ENCODE assay signal across 15 cellular contexts in the genomic region with DNA sequence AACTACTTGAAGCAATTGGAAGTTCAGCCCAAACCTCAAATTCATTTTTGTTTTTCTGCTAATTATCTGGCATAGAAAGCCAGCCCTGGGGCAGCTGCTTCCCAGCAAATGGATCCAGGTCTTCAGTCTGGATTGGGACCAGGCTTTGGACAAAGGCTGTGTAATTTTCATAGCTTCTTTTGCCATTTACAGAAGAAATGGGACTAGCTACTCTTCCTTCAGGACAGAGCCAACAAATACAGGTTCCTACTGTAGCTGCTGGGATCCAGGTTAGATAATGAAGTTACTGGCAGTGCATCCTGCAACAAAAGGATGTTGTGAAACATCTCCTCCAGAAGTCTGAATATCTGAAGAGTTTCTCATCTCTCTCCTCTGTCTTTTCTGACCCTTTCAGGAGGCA.
A peak's percentile ranks its signal among the peaks of the same experiment; 100 is the strongest.
DNase-seq lines count a peak whose midpoint lies in the region; ATAC-seq, FAIRE-seq and TF ChIP-seq lines count a peak whose summit lies in the region.
"Had no signal": no experiment of that assay in that cellular context is flagged by ENCODE, and none has a peak within 500 bp of the region (broad histone marks: within the 10 kb centered on the region; RNA-seq: fewer than 3 reads in every experiment).

No MANE protein-coding gene starts in this region.

- intact Hi-C loops in uterus (cut with DNase I; ENCODE audit: low total_unique reads), result no loop called here

- H3K9me3 ChIP-seq in uterus, result no peaks in the 10 kb centered on the region
- H3K9me3 ChIP-seq: testis had no signal

- DNase-seq in NOMO-1 treated with DMSO at 0.1 percent for 48 hours (lab: John Stamatoyannopoulos, UW; ENCODE audit: unreplicated experiment) (peak; percentile 2), NOMO-1 treated with dmso at 0.1 percent for 144 hours (lab: John Stamatoyannopoulos, UW; ENCODE audit: unreplicated experiment) (no peak), bronchial epithelial cell (ENCODE audit: low read depth) (peak; percentile 83), uterus (no peak), DMS153 treated with DMSO at 0.1 percent for 48 hours (lab: John Stamatoyannopoulos, UW; ENCODE audit: unreplicated experiment) (no peak)
- DNase-seq: activated effector memory CD4-positive, alpha-beta T cell treated with anti-CD3 and anti-CD28 coated beads, Interleukin-2, amount 50 U/mL, for 16 hours; Calu3; central memory CD4-positive, alpha-beta T cell; NCI-H2171; T-helper 2 cell; testis had no signal

- H3K36me3 ChIP-seq in bronchial epithelial cell (ENCODE audit: control insufficient read depth, insufficient read depth, low read length) (no peaks in the 10 kb centered on the region), uterus (no peaks in the 10 kb centered on the region)

- no peak for ATAC-seq in GM21528 (IDR thresholded peaks at IDR 0.05; ENCODE audit: low FRiP score, unreplicated experiment)
- ATAC-seq in GM21381 (IDR thresholded peaks at IDR 0.05; ENCODE audit: unreplicated experiment), result no peak

- H3K27ac ChIP-seq in layer of hippocampus (ENCODE audit: low read depth, low read length), result peak overlapping the region; percentile 43
- H3K27ac ChIP-seq in uterus, result peak overlapping the region; percentile 55 to 59
- H3K27ac ChIP-seq: testis had no signal

- FAIRE-seq in bronchial epithelial cell (lab: Jason Lieb, UNC), result no peak
- FAIRE-seq: A204.1 had no signal

- H3K4me1 ChIP-seq in uterus, result no peaks in the 10 kb centered on the region
- H3K4me1 ChIP-seq: testis had no signal

- H3K27me3 ChIP-seq in bronchial epithelial cell (ENCODE audit: control insufficient read depth, insufficient read depth, low read length) (no peaks in the 10 kb centered on the region), layer of hippocampus (ENCODE audit: control insufficient read depth, insufficient read depth, low read length) (no peaks in the 10 kb centered on the region), uterus (no peaks in the 10 kb centered on the region)
- H3K27me3 ChIP-seq: testis had no signal

- H3K4me3 ChIP-seq in bronchial epithelial cell (ENCODE audit: low read depth, low read length), result no peak overlapping the region
- no peak overlapping the region for H3K4me3 ChIP-seq in uterus
- H3K4me3 ChIP-seq: testis had no signal

- no peak for TF ChIP-seq POLR2A in uterus (IDR thresholded peaks at IDR 0.05)

- no peak for TF ChIP-seq CTCF in bronchial epithelial cell (IDR thresholded peaks at IDR 0.05; ENCODE audit: insufficient read depth, low read length, severe bottlenecking)
- no peak for TF ChIP-seq CTCF in uterus (IDR thresholded peaks at IDR 0.05)

Comparison
In these comparisons a context has a peak if more than half of its experiments do, and no peak if none do; other contexts are left out.
1. DNase-seq: peak in NOMO-1 treated with DMSO at 0.1 percent for 48 hours (single experiment) and bronchial epithelial cell (single experiment); none in NOMO-1 treated with dmso at 0.1 percent for 144 hours (single experiment), uterus (0 of 2) and DMS153 treated with DMSO at 0.1 percent for 48 hours (single experiment).